Comparison of ENCODE assay signal across 23 cellular contexts in the genomic region with DNA sequence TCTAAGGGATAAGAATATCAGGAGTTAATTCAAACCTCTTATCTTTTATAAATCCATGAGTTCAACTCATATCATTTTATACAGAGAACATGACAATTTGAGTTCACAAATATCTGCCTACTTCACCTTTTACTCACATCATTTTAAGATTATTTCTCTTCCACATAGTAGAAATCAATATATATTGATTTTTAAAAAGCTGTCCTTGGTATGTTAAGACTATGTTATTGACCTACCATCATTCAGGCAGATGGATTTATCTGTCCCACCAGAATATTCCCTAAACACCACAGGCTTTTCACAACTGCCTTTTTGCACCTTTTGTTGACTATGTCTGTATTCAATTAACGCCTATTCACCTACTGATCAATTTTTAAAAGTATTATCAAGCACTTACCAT.
"Had no signal": no experiment of that assay in that cellular context is flagged by ENCODE, and none has a peak within 500 bp of the region (broad histone marks: within the 10 kb centered on the region; RNA-seq: fewer than 3 reads in every experiment).

No MANE protein-coding gene starts in this region.

- H3K27me3 Mint-ChIP-seq: activated CD4-positive, alpha-beta memory T cell treated with anti-CD3 and anti-CD28 coated beads for 36 hours; activated naive CD4-positive, alpha-beta T cell treated with anti-CD3 and anti-CD28 coated beads, Interleukin-2, amount 50 U/mL, for 24 hours; brain; stimulated activated naive CD8-positive, alpha-beta T cell treated with anti-CD3 and anti-CD28 coated beads, Interleukin-15, Interleukin-2, amounts not matched to agents 100 ng/mL and 50 ng/mL, for 24 hours had no signal

- H3K4me3 ChIP-seq: mucosa of descending colon, neural progenitor cell, sigmoid colon, smooth muscle cell, tibial artery had no signal

- H3K9me3 ChIP-seq: mucosa of descending colon, sigmoid colon, tibial artery had no signal

- H3K4me2 ChIP-seq: neural progenitor cell, smooth muscle cell had no signal

- H3K9ac ChIP-seq: neural progenitor cell had no signal

- DNase-seq: activated CD4-positive, alpha-beta memory T cell treated with anti-CD3 and anti-CD28 coated beads for 36 hours; activated CD4-positive, alpha-beta T cell treated with anti-CD3 and anti-CD28 coated beads for 4 hours; activated CD4-positive, CD25-positive, alpha-beta regulatory T cell; activated gamma-delta T cell treated with Interleukin-2 at 50 U/mL for 16 hours; activated T-cell treated with anti-CD3 and anti-CD28 coated beads for 4 hours; anterior cingulate cortex; effector CD8-positive, alpha-beta T cell; foreskin melanocyte; head of caudate nucleus; left cardiac atrium; mesendoderm; mucosa of descending colon; posterior cingulate gyrus; sigmoid colon; stimulated activated CD4-positive, alpha-beta T cell treated with anti-CD3 and anti-CD28 coated beads, Interleukin-2, amount 100 ng/mL, for 48 hours; stimulated activated CD8-positive, alpha-beta memory T cell treated with anti-CD3 and anti-CD28 coated beads, Interleukin-4, amount 100 ng/mL, for 48 hours; T1000; tibial artery had no signal

- H3K4me1 Mint-ChIP-seq: brain, neural progenitor cell had no signal

- H3K4me1 ChIP-seq: neural progenitor cell, sigmoid colon, tibial artery had no signal

- ATAC-seq: left cardiac atrium, mucosa of descending colon had no signal

- H3K9me3 Mint-ChIP-seq: activated CD4-positive, alpha-beta memory T cell treated with anti-CD3 and anti-CD28 coated beads for 36 hours; activated naive CD4-positive, alpha-beta T cell treated with anti-CD3 and anti-CD28 coated beads, Interleukin-2, amount 50 U/mL, for 24 hours; brain; neural progenitor cell; stimulated activated naive CD8-positive, alpha-beta T cell treated with anti-CD3 and anti-CD28 coated beads, Interleukin-15, Interleukin-2, amounts not matched to agents 100 ng/mL and 50 ng/mL, for 24 hours had no signal

- H3K4me3 Mint-ChIP-seq: activated CD4-positive, alpha-beta memory T cell treated with anti-CD3 and anti-CD28 coated beads for 36 hours; activated naive CD4-positive, alpha-beta T cell treated with anti-CD3 and anti-CD28 coated beads, Interleukin-2, amount 50 U/mL, for 24 hours; brain; neural progenitor cell; stimulated activated naive CD8-positive, alpha-beta T cell treated with anti-CD3 and anti-CD28 coated beads, Interleukin-15, Interleukin-2, amounts not matched to agents 100 ng/mL and 50 ng/mL, for 24 hours had no signal

- H2AFZ ChIP-seq: neural progenitor cell had no signal

- H3K27me3 ChIP-seq: neural progenitor cell, sigmoid colon, tibial artery had no signal

- H3K27ac ChIP-seq: neural progenitor cell, sigmoid colon, tibial artery had no signal

- H3K27ac Mint-ChIP-seq: activated CD4-positive, alpha-beta memory T cell treated with anti-CD3 and anti-CD28 coated beads for 36 hours; activated naive CD4-positive, alpha-beta T cell treated with anti-CD3 and anti-CD28 coated beads, Interleukin-2, amount 50 U/mL, for 24 hours; brain; neural progenitor cell; stimulated activated naive CD8-positive, alpha-beta T cell treated with anti-CD3 and anti-CD28 coated beads, Interleukin-15, Interleukin-2, amounts not matched to agents 100 ng/mL and 50 ng/mL, for 24 hours had no signal
